8 cellular contexts compared by ENCODE assay signal in the genomic region with DNA sequence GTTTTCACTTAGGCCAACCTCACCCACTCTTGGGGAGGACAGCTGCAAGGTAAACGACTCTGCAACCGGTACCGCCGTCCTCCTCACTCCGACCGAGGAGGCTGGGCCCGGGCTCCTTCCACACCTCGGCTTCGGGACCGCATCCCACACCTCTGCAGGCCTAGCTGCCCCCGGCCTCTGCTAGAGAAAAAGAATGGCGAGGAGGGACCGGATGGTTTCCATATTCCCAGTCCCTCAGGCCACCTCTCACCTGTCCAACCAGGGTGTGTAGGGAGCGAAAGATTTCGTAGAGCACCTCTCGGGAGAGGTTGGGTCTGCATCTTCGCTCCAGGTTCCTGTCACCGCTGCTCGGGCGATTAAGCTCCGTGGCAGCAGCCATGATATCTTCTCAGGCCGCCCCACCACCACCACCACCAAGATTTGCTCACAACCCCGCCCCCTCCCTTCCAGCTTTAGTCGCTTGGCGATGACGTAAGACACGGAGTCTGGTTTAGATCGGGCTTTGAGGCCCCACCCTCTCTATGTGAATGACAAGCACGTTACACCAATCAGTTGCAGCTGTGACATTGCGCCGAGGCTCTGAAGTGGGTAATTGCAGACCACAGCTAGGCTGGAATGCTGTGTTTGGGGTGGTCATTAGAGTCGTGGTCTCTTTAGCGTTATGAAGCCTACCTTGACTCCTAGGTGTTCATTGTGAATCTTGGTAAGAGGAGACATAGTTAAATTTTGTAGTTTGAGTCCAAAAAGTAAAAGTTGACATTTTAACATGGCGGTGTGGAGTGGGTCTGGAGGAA. TPM values are rescaled to one million over a fixed set of nuclear protein-coding genes. Genes with fewer than 3 reads are reported as not detected.
DNase-seq lines count a peak whose midpoint lies in the region; ATAC-seq, FAIRE-seq and TF ChIP-seq lines count a peak whose summit lies in the region.

A gene with protein sequence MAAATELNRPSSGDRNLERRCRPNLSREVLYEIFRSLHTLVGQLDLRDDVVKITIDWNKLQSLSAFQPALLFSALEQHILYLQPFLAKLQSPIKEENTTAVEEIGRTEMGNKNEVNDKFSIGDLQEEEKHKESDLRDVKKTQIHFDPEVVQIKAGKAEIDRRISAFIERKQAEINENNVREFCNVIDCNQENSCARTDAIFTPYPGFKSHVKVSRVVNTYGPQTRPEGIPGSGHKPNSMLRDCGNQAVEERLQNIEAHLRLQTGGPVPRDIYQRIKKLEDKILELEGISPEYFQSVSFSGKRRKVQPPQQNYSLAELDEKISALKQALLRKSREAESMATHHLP (minus strand): TSS at position 428 of the 794 bp plus-strand sequence. CDS start 49 bp downstream, at position 379.

- CTCF ChIA-PET in CD8-positive, alpha-beta memory T cell (lab: Charles Lee), result no interaction called here
- CTCF ChIA-PET in H1 (lab: Charles Lee; ENCODE audit: partially characterized antibody), result interaction anchor here (0.5 to 0.6 kb wide), 3 partner anchors 89 to 848 kb away, joined by 3 to 5 read pairs (median 4); no protein-coding TSS in a partner anchor

- H3K4me3 ChIP-seq in CD8-positive, alpha-beta memory T cell (ENCODE audit: low read length), result peak within 1 kb of the TSS; percentile 59
- H3K4me3 ChIP-seq in H1 (ENCODE audit: extremely low read depth in 1 of 4, insufficient read depth in 2 of 4, low read depth in 3 of 4, low read length in 4 of 4), result peak within 1 kb of the TSS; percentile 95 to 99 (median 98)
- H3K4me3 ChIP-seq in mesenchymal stem cell (ENCODE audit: insufficient read depth in 1 of 2, low read depth in 1 of 2, low read length in 2 of 2), result peak within 1 kb of the TSS; percentile 75 to 99

- H3K9me3 Mint-ChIP-seq in CD8-positive, alpha-beta memory T cell, result no peaks in the 10 kb centered on the region

- H3K27ac ChIP-seq in CD8-positive, alpha-beta memory T cell (ENCODE audit: low read depth, low read length), result peak within 1 kb of the TSS; percentile 77
- H3K27ac ChIP-seq in H1 (ENCODE audit: low read depth, low read length) (peak within 1 kb of the TSS; percentile 76), mesenchymal stem cell (ENCODE audit: low read length, poor library complexity, severe bottlenecking) (peak within 1 kb of the TSS; percentile 47)

- FAIRE-seq in H1 (lab: Jason Lieb, UNC), result peak; percentile 97

- H3K23me2 ChIP-seq in H1 (ENCODE audit: low read depth, low read length), result no peaks in the 10 kb centered on the region

- POLR2A ChIA-PET in CD8-positive, alpha-beta memory T cell (lab: Charles Lee), result interaction anchor here (0.6 kb wide), 3 partner anchors 251 to 1275 kb away, joined by 3 to 9 read pairs (median 4); a partner anchor contains a TSS
- POLR2A ChIA-PET in H1 (lab: Charles Lee; ENCODE audit: partially characterized antibody), result interaction anchor here (0.8 to 2.4 kb wide), 4 partner anchors 10 to 119 kb away, joined by 3 to 13 read pairs (median 4); no protein-coding TSS in a partner anchor

- no peak for TF ChIP-seq EP300 in H1 (IDR thresholded peaks at IDR 0.05; ENCODE audit: borderline replicate concordance in 1 of 2, low read depth in 2 of 2, low read length in 2 of 2)

- H2BK15ac ChIP-seq in H1 (ENCODE audit: low read length), result no peak within 1 kb of the TSS
- no peak within 1 kb of the TSS for H2BK15ac ChIP-seq in mesenchymal stem cell (ENCODE audit: low read depth, poor library complexity, severe bottlenecking)

- no peak within 1 kb of the TSS for H2BK12ac ChIP-seq in H1 (ENCODE audit: low read depth, low read length)
- H2BK12ac ChIP-seq in mesenchymal stem cell (ENCODE audit: low read length in 2 of 2), result no peak within 1 kb of the TSS

- ATAC-seq in GM21360 (IDR thresholded peaks at IDR 0.05; ENCODE audit: unreplicated experiment), result peak; percentile 97

- no peaks in the 10 kb centered on the region for H3K79me1 ChIP-seq in H1 (ENCODE audit: low read depth, low read length)
- peaks cover 2% of the 10 kb centered on the region for H3K79me1 ChIP-seq in mesenchymal stem cell (replicated peaks; ENCODE audit: low read length, poor library complexity, severe bottlenecking)

- no peak within 1 kb of the TSS for H2AK5ac ChIP-seq in H1 (ENCODE audit: low read depth, low read length)
- no peak within 1 kb of the TSS for H2AK5ac ChIP-seq in mesenchymal stem cell (ENCODE audit: low read length, severe bottlenecking)

- H3K4me1 ChIP-seq in CD8-positive, alpha-beta memory T cell (ENCODE audit: insufficient read depth, low read length), result peaks cover 10% of the 10 kb centered on the region
- H3K4me1 ChIP-seq in H1 (replicated peaks in 1 of 4; ENCODE audit: control insufficient read depth in 3 of 4, insufficient read depth in 4 of 4, low read length in 3 of 4) (peaks cover 0 to 3% (median 1%) of the 10 kb centered on the region in 4 experiments; a peak in 4 of 7 replicates), mesenchymal stem cell (ENCODE audit: control insufficient read depth, insufficient read depth, low read depth, low read length) (peaks cover 1% of the 10 kb centered on the region)

- TF ChIP-seq CTCF in H1 (IDR thresholded peaks at IDR 0.05; ENCODE audit: control extremely low read depth in 1 of 3, insufficient read depth in 1 of 3, low read depth in 1 of 3, low read length in 3 of 3), result no peak; a peak in 1 of 4 replicates

- no peaks in the 10 kb centered on the region for H3K36me3 ChIP-seq in CD8-positive, alpha-beta memory T cell (ENCODE audit: insufficient read depth, low read length)
- H3K36me3 ChIP-seq in H1 (ENCODE audit: control insufficient read depth in 2 of 4, insufficient read depth in 4 of 4, low read length in 3 of 4) (no peaks in the 10 kb centered on the region), mesenchymal stem cell (ENCODE audit: control insufficient read depth in 1 of 2, insufficient read depth in 2 of 2, low read depth in 1 of 2, low read length in 2 of 2) (no peaks in the 10 kb centered on the region)

- H3K79me2 ChIP-seq in H1 (ENCODE audit: control insufficient read depth in 1 of 2, insufficient read depth in 2 of 2, low read length in 2 of 2), result peaks cover 0 to 50% of the 10 kb centered on the region in 2 experiments; a peak in 3 of 4 replicates

- peak within 1 kb of the TSS; percentile 76 to 96 (median 92) for H3K27ac Mint-ChIP-seq in CD8-positive, alpha-beta memory T cell

- no peaks in the 10 kb centered on the region for H3K9me3 ChIP-seq in CD8-positive, alpha-beta memory T cell (ENCODE audit: low read length)
- no peaks in the 10 kb centered on the region for H3K9me3 ChIP-seq in H1 (ENCODE audit: insufficient read depth in 2 of 2, low read depth in 1 of 2, low read length in 1 of 2)
- H3K9me3 ChIP-seq in mesenchymal stem cell (ENCODE audit: control insufficient read depth, low read length), result no peaks in the 10 kb centered on the region

- peaks cover 35 to 50% (median 48%) of the 10 kb centered on the region in 3 donors for H3K4me1 Mint-ChIP-seq in CD8-positive, alpha-beta memory T cell

- peak; percentile 33 to 85 for TF ChIP-seq POLR2A in H1 (IDR thresholded peaks at IDR 0.05; ENCODE audit: control extremely low read depth in 1 of 2, low read depth in 2 of 2, low read length in 2 of 2)

- H2AFZ ChIP-seq in H1 (ENCODE audit: low read length) (peak within 1 kb of the TSS; percentile 96), mesenchymal stem cell (ENCODE audit: low read depth, low read length) (peak within 1 kb of the TSS; percentile 87)

- TF ChIP-seq RAD21 in H1 (IDR thresholded peaks at IDR 0.05 in 1 of 2, conservative IDR thresholded peaks at IDR 0.05 in 1 of 2; ENCODE audit: low read depth in 2 of 2, low read length in 2 of 2), result no peak

- H2BK120ac ChIP-seq in H1 (replicated peaks; ENCODE audit: low read depth, low read length), result no peak within 1 kb of the TSS
- peak within 1 kb of the TSS; percentile 27 for H2BK120ac ChIP-seq in mesenchymal stem cell (ENCODE audit: low read depth, low read length)

- H4K91ac ChIP-seq in H1 (replicated peaks; ENCODE audit: insufficient read length, low read length) (no peak within 1 kb of the TSS), mesenchymal stem cell (ENCODE audit: low read length) (peak within 1 kb of the TSS; percentile 84)

- H3K4me3 Mint-ChIP-seq in CD8-positive, alpha-beta memory T cell, result peak within 1 kb of the TSS; percentile 87 to 97 (median 92)

- H3K4me2 ChIP-seq in H1 (ENCODE audit: insufficient read depth in 1 of 2, low read depth in 2 of 2, low read length in 2 of 2) (peak within 1 kb of the TSS; percentile 62 to 66), mesenchymal stem cell (ENCODE audit: low read length, poor library complexity, severe bottlenecking) (peak within 1 kb of the TSS; percentile 59)

- WGBS in H1 (ENCODE audit: extremely low coverage in 1 of 2, insufficient coverage in 1 of 2, insufficient read length in 1 of 2, insufficient replicate concordance in 2 of 2, low coverage in 1 of 2, low lambda C conversion rate in 2 of 2, missing lambda C conversion rate in 1 of 2), 2 experiments, result 4% methylated on average over 32 of the region's 34 CpGs; no CpG with 5 or more reads in 1 of the 2 experiments
- WGBS in mesenchymal stem cell, result 4% methylated on average over 23 of the region's 34 CpGs

- peaks cover 0 to 11% (median 0%) of the 10 kb centered on the region in 3 donors for H3K36me3 Mint-ChIP-seq in CD8-positive, alpha-beta memory T cell

- no peak within 1 kb of the TSS for H3K18ac ChIP-seq in H1 (ENCODE audit: extremely low read depth, low read length)
- peak within 1 kb of the TSS; percentile 73 to 80 for H3K18ac ChIP-seq in mesenchymal stem cell (ENCODE audit: low read depth in 1 of 2, low read length in 2 of 2)

- H4K8ac ChIP-seq in H1 (ENCODE audit: extremely low read depth, insufficient read depth, low read length) (peak within 1 kb of the TSS; percentile 97; the same call in 1 of the 2 replicates), mesenchymal stem cell (ENCODE audit: low read length) (peak within 1 kb of the TSS; percentile 97)

- no peak within 1 kb of the TSS for H3K56ac ChIP-seq in H1 (replicated peaks; ENCODE audit: insufficient read length, low read depth, low read length)

- no peak within 1 kb of the TSS for H3K14ac ChIP-seq in H1 (ENCODE audit: insufficient read length)
- peak within 1 kb of the TSS in 1 of 2 experiments; percentile 93 for H3K14ac ChIP-seq in mesenchymal stem cell (ENCODE audit: low read length in 2 of 2)

- H3K27me3 ChIP-seq in CD8-positive, alpha-beta memory T cell (ENCODE audit: insufficient read depth, low read length, poor library complexity, severe bottlenecking), result no peaks in the 10 kb centered on the region
- no peaks in the 10 kb centered on the region; a peak in 1 of 7 replicates for H3K27me3 ChIP-seq in H1 (replicated peaks in 1 of 4; ENCODE audit: control insufficient read depth in 3 of 4, extremely low read depth in 1 of 4, insufficient read depth in 3 of 4, low read length in 3 of 4)
- H3K27me3 ChIP-seq in mesenchymal stem cell (ENCODE audit: control insufficient read depth in 1 of 2, insufficient read depth in 1 of 2, low read length in 2 of 2), result peaks cover 5 to 6% of the 10 kb centered on the region in 2 experiments

- peak within 1 kb of the TSS; percentile 44; the same call in 1 of the 2 replicates for H2BK5ac ChIP-seq in H1 (ENCODE audit: low read depth, low read length)
- no peak within 1 kb of the TSS for H2BK5ac ChIP-seq in mesenchymal stem cell (ENCODE audit: low read depth, low read length, poor library complexity, severe bottlenecking)

- peaks cover 0 to 2% of the 10 kb centered on the region in 2 experiments for H4K20me1 ChIP-seq in H1 (replicated peaks in 1 of 2; ENCODE audit: control insufficient read depth in 1 of 2, insufficient read depth in 2 of 2, low read length in 2 of 2)

- H3K23ac ChIP-seq in H1 (ENCODE audit: insufficient read length), result no peak within 1 kb of the TSS
- H3K23ac ChIP-seq in mesenchymal stem cell (ENCODE audit: low read length in 2 of 2), result peak within 1 kb of the TSS in 1 of 2 experiments; percentile 74

- peaks cover 2 to 16% of the 10 kb centered on the region in 2 donors for H3K27me3 Mint-ChIP-seq in CD8-positive, alpha-beta memory T cell

- H3K4ac ChIP-seq in H1 (replicated peaks; ENCODE audit: insufficient read length, low read depth, low read length) (peak within 1 kb of the TSS; percentile 1), mesenchymal stem cell (ENCODE audit: low read depth in 1 of 2, low read length in 2 of 2) (peak within 1 kb of the TSS in 1 of 2 experiments; percentile 12)

- H3K9ac ChIP-seq in H1 (replicated peaks in 1 of 4; ENCODE audit: extremely low read depth in 1 of 4, low read depth in 3 of 4, low read length in 3 of 4), result peak within 1 kb of the TSS; percentile 74 to 96 (median 89)
- peak within 1 kb of the TSS; percentile 99 for H3K9ac ChIP-seq in mesenchymal stem cell (ENCODE audit: low read length)

- H4K5ac ChIP-seq in H1 (ENCODE audit: insufficient read length, low read depth, low read length), result peak within 1 kb of the TSS; percentile 76

- DNase-seq in CD8-positive, alpha-beta memory T cell, result peak; percentile 80 to 93 (median 83)
- DNase-seq in HT1080 (ENCODE audit: low read depth) (peak; percentile 87), NOMO-1 treated with DMSO at 0.1 percent for 48 hours (lab: John Stamatoyannopoulos, UW; ENCODE audit: unreplicated experiment) (peak; percentile 93), H1 (ENCODE audit: low read depth in 1 of 2, low spot score in 2 of 2) (peak; percentile 83 to 85), mesenchymal stem cell (peak; percentile 97)
- peak; percentile 82 to 85 for DNase-seq in activated CD8-positive, alpha-beta memory T cell treated with anti-CD3 and anti-CD28 coated beads for 4 hours (ENCODE audit: low read depth in 2 of 2)
- peak; percentile 78 for DNase-seq in stimulated activated CD8-positive, alpha-beta memory T cell treated with anti-CD3 and anti-CD28 coated beads, Interleukin-12 subunit alpha, Interleukin-12 subunit beta, amount 100 ng/mL, for 4 hours (ENCODE audit: low read depth)

- no peak within 1 kb of the TSS for H2BK20ac ChIP-seq in H1 (ENCODE audit: low read length)

RNA-seq across cellular contexts. Expression of the gene that starts here (rescaled TPM):
- 10 to 100 TPM; 27.4 to 29.6 TPM for total RNA-seq in CD8-positive, alpha-beta memory T cell
- polyA plus RNA-seq in CD8-positive, alpha-beta memory T cell, result 14.6 TPM
- total RNA-seq in HT1080 (2014; rRNA removed; shearing (Covaris generic)), result 5.1 and 6.1 TPM in 2 replicates
- 17.6 and 20.0 TPM in 2 replicates for polyA plus RNA-seq in HT1080 (2015; cell fraction: cytosol; rRNA removed)
- polyA plus RNA-seq in HT1080 (2015; cell fraction: nucleus; rRNA removed), result 32.1 and 34.5 TPM in 2 replicates
- 24.4 and 27.4 TPM in 2 replicates for total RNA-seq in H1 (2021; fragmentation: NEBNext Ultra II Directional; extraction: Animal tissue kit (Norgen Biotek cat#: 25700))
- polyA plus RNA-seq in H1 (2011; rRNA removed), result 9.4 and 15.0 TPM in 2 replicates
- 19.7 TPM for polyA plus RNA-seq in H1 (2011; cell fraction: cytosol; rRNA removed)
- 10.6 TPM for polyA plus RNA-seq in H1 (2011; cell fraction: nucleus; rRNA removed)
- 14.3 to 21.4 TPM (median 14.7 TPM) in 4 replicates for polyA plus RNA-seq in H1 (2012, experiment 1 of 2)
- polyA plus RNA-seq in H1 (2012, experiment 2 of 2), result 5.7 TPM
- polyA plus RNA-seq in H1 (2013, experiment 1 of 2), result 24.4 TPM
- polyA plus RNA-seq in H1 (2013, experiment 2 of 2), result 23.0 TPM
- polyA minus RNA-seq in H1 (2011; rRNA and poly(A)+ RNA removed), result 14.7 and 15.9 TPM in 2 replicates
- 12.6 TPM for polyA minus RNA-seq in H1 (2011; cell fraction: cytosol; rRNA and poly(A)+ RNA removed)
- polyA minus RNA-seq in H1 (2011; cell fraction: nucleus; rRNA and poly(A)+ RNA removed), result 31.9 TPM
- 23.4 TPM for polyA plus RNA-seq in mesenchymal stem cell (2013, experiment 1 of 2)
- 25.4 TPM for polyA plus RNA-seq in mesenchymal stem cell (2013, experiment 2 of 2)

Comparison
In these comparisons a context has a peak if more than half of its experiments do, and no peak if none do; other contexts are left out.
1. Peak in every context shown above with its lines: DNase-seq, ATAC-seq, H3K4me3 ChIP-seq and H3K27ac ChIP-seq.